In the genomic region with DNA sequence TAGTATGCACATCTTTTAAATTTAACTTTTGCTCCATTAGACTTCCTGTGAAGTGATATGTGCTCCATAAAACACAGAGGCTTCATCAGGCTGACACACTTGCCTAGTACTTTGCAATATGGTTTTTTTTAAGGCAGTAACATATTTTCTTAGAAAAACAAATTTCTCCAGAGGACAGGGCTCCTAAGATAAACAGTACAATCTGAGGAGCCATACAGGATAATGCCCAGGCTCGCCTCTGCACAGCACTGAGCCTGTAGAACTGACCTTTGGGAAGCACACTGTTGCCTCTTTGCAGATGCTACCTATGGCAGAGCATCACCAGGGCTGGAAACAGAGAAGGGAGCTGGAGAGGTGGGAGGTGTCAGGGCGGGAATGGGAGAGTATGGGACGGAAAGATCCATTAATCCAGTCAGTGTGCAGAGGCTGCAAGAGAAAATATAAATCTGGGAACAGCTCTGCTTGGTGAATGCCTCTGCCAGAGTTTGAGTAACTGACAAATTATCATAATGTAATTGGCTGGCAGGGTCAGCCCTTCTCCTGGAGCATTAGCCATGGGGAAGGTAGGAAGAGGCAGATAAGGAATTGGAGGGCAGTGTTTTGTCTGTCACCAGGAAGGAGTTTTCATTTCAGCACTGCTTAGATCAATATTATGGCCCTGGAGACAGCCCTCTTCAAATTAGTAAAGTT, we compare ENCODE assay signal across 21 cellular contexts.
DNase-seq lines count a peak whose midpoint lies in the region; ATAC-seq, FAIRE-seq and TF ChIP-seq lines count a peak whose summit lies in the region.
"Had no signal": no experiment of that assay in that cellular context is flagged by ENCODE, and none has a peak within 500 bp of the region (broad histone marks: within the 10 kb centered on the region; RNA-seq: fewer than 3 reads in every experiment).

No MANE protein-coding gene starts in this region.

- no peaks in the 10 kb centered on the region for H3K27me3 Mint-ChIP-seq in GM23338 (ENCODE audit: insufficient read depth, low read depth, poor library complexity)
- H3K27me3 Mint-ChIP-seq in neural progenitor cell (ENCODE audit: insufficient read depth, low read depth) = no peaks in the 10 kb centered on the region

- H3F3A ChIP-seq in GM23338 (replicated peaks; ENCODE audit: low read depth) (no peaks in the 10 kb centered on the region), neural progenitor cell (ENCODE audit: low read depth) (no peaks in the 10 kb centered on the region)

- H3K9ac ChIP-seq in neural progenitor cell = no peak overlapping the region
- H3K9ac ChIP-seq: GM23248 had no signal

- no peak overlapping the region for H3K4me3 ChIP-seq in BE2C (ENCODE audit: low read depth, low read length)
- H3K4me3 ChIP-seq in GM23338 = no peak overlapping the region
- H3K4me3 ChIP-seq in neural progenitor cell = no peak overlapping the region
- H3K4me3 ChIP-seq: GM23248 had no signal

- H3K4me1 ChIP-seq in BE2C = peaks cover 18% of the 10 kb centered on the region
- no peaks in the 10 kb centered on the region for H3K4me1 ChIP-seq in GM23338 (ENCODE audit: insufficient read depth)
- H3K4me1 ChIP-seq in neural progenitor cell = peaks cover 9% of the 10 kb centered on the region

- H3K27ac Mint-ChIP-seq in GM23338 (no peak overlapping the region), neural progenitor cell (no peak overlapping the region)
- H3K27ac Mint-ChIP-seq: CD4-positive, alpha-beta T cell; IgD-negative memory B cell had no signal

- no peaks in the 10 kb centered on the region for H3K79me2 ChIP-seq in GM23338 (replicated peaks; ENCODE audit: insufficient read depth)
- H3K79me2 ChIP-seq in neural progenitor cell (ENCODE audit: low read depth) = no peaks in the 10 kb centered on the region

- H3K36me3 ChIP-seq in BE2C = no peaks in the 10 kb centered on the region
- H3K36me3 ChIP-seq in GM23338 (ENCODE audit: insufficient read depth) = peaks cover 5% of the 10 kb centered on the region; the same call in 1 of the 2 replicates
- H3K36me3 ChIP-seq in neural progenitor cell = no peaks in the 10 kb centered on the region

- 0 out of 2 replicates have a peak, but pooled peaks cover 5% of the 10 kb centered on the region for H3K9me2 ChIP-seq in GM23338 (ENCODE audit: insufficient read depth)

- H3K4me3 Mint-ChIP-seq in GM23338 (no peak overlapping the region), neural progenitor cell (no peak overlapping the region)
- H3K4me3 Mint-ChIP-seq: CD4-positive, alpha-beta T cell; IgD-negative memory B cell had no signal

- H3K27me3 ChIP-seq in BE2C (no peaks in the 10 kb centered on the region), GM23338 (ENCODE audit: insufficient read depth) (no peaks in the 10 kb centered on the region), neural progenitor cell (no peaks in the 10 kb centered on the region)

- no peak for TF ChIP-seq CTCF in BE2C (IDR thresholded peaks at IDR 0.05; ENCODE audit: low read depth, low read length)
- no peak for TF ChIP-seq CTCF in GM23338 (conservative IDR thresholded peaks at IDR 0.05; ENCODE audit: low read depth in 2 of 2)
- no peak for TF ChIP-seq CTCF in neural progenitor cell (IDR thresholded peaks at IDR 0.05)

- H3K9me3 Mint-ChIP-seq in GM23338 (peaks cover 12% of the 10 kb centered on the region; the same call in 2 of the 3 replicates), neural progenitor cell (peaks cover 20% of the 10 kb centered on the region)

- H3K9me3 ChIP-seq in BE2C (no peaks in the 10 kb centered on the region), neural progenitor cell (ENCODE audit: low read depth) (peaks cover 13% of the 10 kb centered on the region)
- H3K9me3 ChIP-seq: Caco-2 had no signal

- no peak for FAIRE-seq in urothelium cell line (lab: Jason Lieb, UNC)
- FAIRE-seq: A204.1, D721Med, G401.6, GM12891, GM18507, H54, HTR-8/SVneo had no signal

- ATAC-seq in GM23338 = no peak

- DNase-seq in BE2C (peak; percentile 51), GM23338 (ENCODE audit: low spot score) (no peak), SK-N-DZ (ENCODE audit: low spot score) (peak; percentile 87), neural progenitor cell (ENCODE audit: low spot score) (no peak), inferior parietal cortex (ENCODE audit: extremely low spot score) (no peak), Kasumi-1 (lab: John Stamatoyannopoulos, UW) (no peak), urothelium cell line (ENCODE audit: low spot score) (no peak)
- DNase-seq: ACHN; Caco-2; CD4-positive, alpha-beta T cell; GM23248; HCEC 1CT had no signal

- H2AFZ ChIP-seq in GM23338 = peak overlapping the region; percentile 67; the same call in 1 of the 2 replicates
- peak overlapping the region; percentile 47 for H2AFZ ChIP-seq in neural progenitor cell (replicated peaks)
- H2AFZ ChIP-seq: GM23248 had no signal

- H4K20me1 ChIP-seq in GM23338 (replicated peaks; ENCODE audit: insufficient read depth) = no peaks in the 10 kb centered on the region
- H4K20me1 ChIP-seq in neural progenitor cell (ENCODE audit: low read depth) = no peaks in the 10 kb centered on the region

- no peaks in the 10 kb centered on the region for H3K4me1 Mint-ChIP-seq in GM23338
- no peaks in the 10 kb centered on the region for H3K4me1 Mint-ChIP-seq in neural progenitor cell
- H3K4me1 Mint-ChIP-seq: IgD-negative memory B cell had no signal

- H3K36me3 Mint-ChIP-seq in GM23338 (ENCODE audit: low read depth) (no peaks in the 10 kb centered on the region), neural progenitor cell (no peaks in the 10 kb centered on the region)
- H3K36me3 Mint-ChIP-seq: IgD-negative memory B cell had no signal

- H3K4me2 ChIP-seq in GM23338 = no peak overlapping the region
- no peak overlapping the region for H3K4me2 ChIP-seq in neural progenitor cell

- H3K27ac ChIP-seq in GM23338 (ENCODE audit: low read depth) (no peak overlapping the region), neural progenitor cell (no peak overlapping the region)
- H3K27ac ChIP-seq: C4-2B, GM23248 had no signal

TF ChIP-seq in GM23338, 12 proteins besides CTCF, POLR2A, EP300 and RAD21:
- no peak for TF ChIP-seq EZH2phosphoT487 (IDR thresholded peaks at IDR 0.05; ENCODE audit: unreplicated experiment)

Comparison
In these comparisons a context has a peak if more than half of its experiments do, and no peak if none do; other contexts are left out.
1. DNase-seq: peak in BE2C (single experiment) and SK-N-DZ (single experiment); none in GM23338 (single experiment), neural progenitor cell (single experiment), inferior parietal cortex (single experiment), Kasumi-1 (0 of 2) and urothelium cell line (single experiment).